In genomic region chr12:46369474-46370379, GRCh38 we compare ENCODE assay signal across 8 cellular contexts. TPM values are rescaled to one million over a fixed set of nuclear protein-coding genes. Genes with fewer than 3 reads are reported as not detected.
DNase-seq lines count a peak whose midpoint lies in the region; ATAC-seq and TF ChIP-seq lines count a peak whose summit lies in the region.

No MANE protein-coding gene starts in this region.

- peaks cover 72 to 79% (median 76%) of the 10 kb centered on the region in 3 donors for H3K4me1 Mint-ChIP-seq in T-cell

- H3K36me3 ChIP-seq in gastrocnemius medialis = peaks cover 5 to 69% of the 10 kb centered on the region in 2 donors

- H3K36me3 Mint-ChIP-seq in T-cell = peaks cover 55% of the 10 kb centered on the region

- H3K27me3 ChIP-seq in gastrocnemius medialis = no peaks in the 10 kb centered on the region

- peak overlapping the region; percentile 98 to 99 (median 98) for H3K4me3 Mint-ChIP-seq in T-cell

- peak overlapping the region; percentile 94 for H3K4me3 ChIP-seq in GM12865 (ENCODE audit: low read depth, low read length)
- peak overlapping the region; percentile 88 for H3K4me3 ChIP-seq in fibroblast of pulmonary artery (replicated peaks; ENCODE audit: low read depth, low read length)
- peak overlapping the region; percentile 68 to 87 (median 80) for H3K4me3 ChIP-seq in gastrocnemius medialis

- H3K27me3 Mint-ChIP-seq in T-cell = no peaks in the 10 kb centered on the region

- no peaks in the 10 kb centered on the region for H3K9me3 ChIP-seq in gastrocnemius medialis

- DNase-seq in GM12865 (ENCODE audit: low read depth) (no peak), T-cell (no peak), fibroblast of pulmonary artery (ENCODE audit: low read depth) (peak; percentile 58), gastrocnemius medialis (no peak), GOT3 (lab: John Stamatoyannopoulos, UW) (no peak)
- no peak for DNase-seq in stimulated activated CD4-positive, alpha-beta T cell treated with anti-CD3 and anti-CD28 coated beads, Interleukin-15, amount 100 ng/mL, for 24 hours

- peak overlapping the region; percentile 94 to 99 for H3K27ac Mint-ChIP-seq in T-cell

- intact Hi-C loops in gastrocnemius medialis (cut with DNase I; ENCODE audit: low total_unique reads) = loop anchor here (2.0 to 5.0 kb wide), 8 partner anchors 102 to 593 kb away; partner anchors contain the start of genes SCAF11 and SLC38A1

- in situ Hi-C loops in gastrocnemius medialis (cut with MboI; ENCODE audit: low sequenced_read_pairs in 4 of 4) = loop anchor here in 3 of 4 donors (10.0 to 25.0 kb wide), 3 partner anchors 293 to 382 kb away; partner anchors contain the start of gene SCAF11 (in 1 of the 3)

- CTCF ChIA-PET in T-cell (lab: Charles Lee) = interaction anchor here in 1 of 2 donors (1.0 to 1.5 kb wide), 2 partner anchors 14 to 292 kb away, joined by 3 to 4 read pairs; no protein-coding TSS in a partner anchor

- POLR2A ChIA-PET in T-cell (lab: Charles Lee) = interaction anchor here (0.6 to 0.7 kb wide), 3 partner anchors 11 to 636 kb away, joined by 3 to 4 read pairs (median 3); no protein-coding TSS in a partner anchor

- peak overlapping the region; percentile 93 to 97 (median 95) for H3K27ac ChIP-seq in gastrocnemius medialis

- ATAC-seq in T-cell (replicated peaks in 1 of 4) = no peak
- ATAC-seq in gastrocnemius medialis = no peak
- ATAC-seq in GM21515 (IDR thresholded peaks at IDR 0.05; ENCODE audit: unreplicated experiment) = no peak
- no peak for ATAC-seq in GM21825 (IDR thresholded peaks at IDR 0.05; ENCODE audit: unreplicated experiment)

- TF ChIP-seq POLR2A in gastrocnemius medialis (IDR thresholded peaks at IDR 0.05) = no peak

- no peak for TF ChIP-seq CTCF in GM12865 (IDR thresholded peaks at IDR 0.05; ENCODE audit: insufficient read depth, low read depth, low read length, missing control alignments)
- no peak for TF ChIP-seq CTCF in fibroblast of pulmonary artery (IDR thresholded peaks at IDR 0.05; ENCODE audit: low read length, missing control alignments)
- no peak for TF ChIP-seq CTCF in gastrocnemius medialis (IDR thresholded peaks at IDR 0.05 in 4 of 5, conservative IDR thresholded peaks at IDR 0.05 in 1 of 5)

- H3K9me3 Mint-ChIP-seq in T-cell = no peaks in the 10 kb centered on the region

- peaks cover 67 to 72% of the 10 kb centered on the region in 2 donors for H3K4me1 ChIP-seq in gastrocnemius medialis

RNA-seq across cellular contexts. Expression of gene SLC38A2, which starts 2.8 kb away (rescaled TPM):
- total RNA-seq in T-cell = 100 to 1,000 TPM; 165 to 265 (median 217) TPM
- 100 to 1,000 TPM; 260 to 853 (median 400) TPM for total RNA-seq in gastrocnemius medialis
